ENCODE assay signal across 16 cellular contexts in the genomic region with DNA sequence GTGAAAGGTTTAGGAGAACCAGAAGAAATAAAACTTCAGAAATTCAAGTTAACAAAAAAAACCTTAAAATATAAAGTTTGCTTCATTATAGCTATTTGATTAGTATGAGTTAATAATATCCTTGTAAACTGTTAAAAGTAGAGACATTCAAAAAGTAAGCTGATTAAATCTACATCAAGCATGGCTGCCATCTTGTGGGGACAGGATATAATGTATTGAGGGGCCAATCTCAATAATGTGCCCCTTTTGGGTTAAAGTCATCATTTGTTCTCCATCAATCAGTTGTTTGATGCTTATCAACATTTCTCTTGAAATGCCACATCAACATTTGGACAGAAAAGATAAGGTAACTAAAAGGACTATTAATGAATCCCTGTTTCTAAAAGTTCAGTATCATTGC. TPM values are rescaled to one million over a fixed set of nuclear protein-coding genes. Genes with fewer than 3 reads are reported as not detected.
A peak's percentile ranks its signal among the peaks of the same experiment; 100 is the strongest.
DNase-seq lines count a peak whose midpoint lies in the region; ATAC-seq and TF ChIP-seq lines count a peak whose summit lies in the region.
"Had no signal": no experiment of that assay in that cellular context is flagged by ENCODE, and none has a peak within 500 bp of the region (broad histone marks: within the 10 kb centered on the region; RNA-seq: fewer than 3 reads in every experiment).

No MANE protein-coding gene starts in this region.

- H3K36me3 Mint-ChIP-seq in neural crest cell (ENCODE audit: low read depth), result no peaks in the 10 kb centered on the region

- H3K27ac Mint-ChIP-seq in neural crest cell (ENCODE audit: unreplicated experiment), result no peak overlapping the region
- H3K27ac Mint-ChIP-seq: activated CD4-positive, alpha-beta memory T cell treated with anti-CD3 and anti-CD28 coated beads, Interleukin-2, amount 10 ng/mL, durations not matched to agents 7 days and 5 days had no signal

- H4K20me1 ChIP-seq in HCT116 (ENCODE audit: insufficient read depth) (no peaks in the 10 kb centered on the region), OCI-LY3 (ENCODE audit: insufficient read depth, low read length) (no peaks in the 10 kb centered on the region)

- H3K4me2 ChIP-seq in HCT116 (ENCODE audit: low read length) (no peak overlapping the region), OCI-LY3 (ENCODE audit: low read length) (no peak overlapping the region)

- RAD21 ChIA-PET in HCT116 (lab: Charles Lee; ENCODE audit: low non-redundant PET in 1 of 2, low total read pairs in 2 of 2, uncharacterized antibody in 2 of 2, unreplicated experiment in 2 of 2), result no interaction called here

- no peak overlapping the region for H3K27ac ChIP-seq in HCT116 (ENCODE audit: low read depth, low read length)
- no peak overlapping the region for H3K27ac ChIP-seq in OCI-LY3 (ENCODE audit: low read length)
- no peak overlapping the region for H3K27ac ChIP-seq in dorsolateral prefrontal cortex
- no peak overlapping the region for H3K27ac ChIP-seq in colonic mucosa
- H3K27ac ChIP-seq: suprapubic skin had no signal

- no peak overlapping the region for H2AFZ ChIP-seq in HCT116 (ENCODE audit: low read depth, low read length, poor library complexity, severe bottlenecking)
- H2AFZ ChIP-seq in OCI-LY3 (ENCODE audit: low read depth, low read length), result no peak overlapping the region

- H3K4me1 Mint-ChIP-seq in neural crest cell, result peaks cover 32% of the 10 kb centered on the region
- H3K4me1 Mint-ChIP-seq: activated CD4-positive, alpha-beta memory T cell treated with anti-CD3 and anti-CD28 coated beads, Interleukin-2, amount 10 ng/mL, durations not matched to agents 7 days and 5 days had no signal

- peak overlapping the region; percentile 7 for H3K4me3 Mint-ChIP-seq in neural crest cell
- H3K4me3 Mint-ChIP-seq: activated CD4-positive, alpha-beta memory T cell treated with anti-CD3 and anti-CD28 coated beads, Interleukin-2, amount 10 ng/mL, durations not matched to agents 7 days and 5 days had no signal

- H3K4me3 ChIP-seq in HCT116 (replicated peaks in 1 of 2; ENCODE audit: low read depth in 1 of 2, low read length in 2 of 2), result no peak overlapping the region
- H3K4me3 ChIP-seq in OCI-LY3 (ENCODE audit: low read length), result no peak overlapping the region
- H3K4me3 ChIP-seq in dorsolateral prefrontal cortex, result no peak overlapping the region
- no peak overlapping the region for H3K4me3 ChIP-seq in colonic mucosa
- H3K4me3 ChIP-seq: suprapubic skin had no signal

- no peaks in the 10 kb centered on the region for H3K27me3 ChIP-seq in HCT116 (ENCODE audit: insufficient read depth, low read length)
- H3K27me3 ChIP-seq in OCI-LY3 (ENCODE audit: low read depth, low read length), result no peaks in the 10 kb centered on the region
- peaks cover 0 to 5% (median 0%) of the 10 kb centered on the region in 45 donors for H3K27me3 ChIP-seq in dorsolateral prefrontal cortex
- peaks cover 14% of the 10 kb centered on the region for H3K27me3 ChIP-seq in colonic mucosa

- no peaks in the 10 kb centered on the region for H3K79me2 ChIP-seq in HCT116 (ENCODE audit: insufficient read depth, low read length)
- H3K79me2 ChIP-seq in OCI-LY3 (ENCODE audit: low read length), result no peaks in the 10 kb centered on the region

- H3K4me1 ChIP-seq in HCT116 (ENCODE audit: control insufficient read depth in 1 of 2, insufficient read depth in 2 of 2, low read length in 2 of 2) (peaks cover 0 to 5% of the 10 kb centered on the region in 2 experiments; a peak in 2 of 4 replicates), OCI-LY3 (ENCODE audit: low read length) (no peaks in the 10 kb centered on the region), colonic mucosa (no peaks in the 10 kb centered on the region)

- no peaks in the 10 kb centered on the region for H3K9me3 ChIP-seq in HCT116 (ENCODE audit: control insufficient read depth in 1 of 2, insufficient read depth in 1 of 2, low read depth in 1 of 2, low read length in 2 of 2)
- H3K9me3 ChIP-seq in OCI-LY3 (ENCODE audit: insufficient read depth, low read length), result no peaks in the 10 kb centered on the region
- H3K9me3 ChIP-seq in colonic mucosa, result no peaks in the 10 kb centered on the region
- H3K9me3 ChIP-seq: suprapubic skin had no signal

- intact Hi-C loops in HCT116 (cut with micrococcal nuclease), result no loop called here
- intact Hi-C loops in dorsolateral prefrontal cortex (cut with DNase I), result no loop called here
- intact Hi-C loops in colonic mucosa (cut with DNase I), result no loop called here
- intact Hi-C loops in left colon (cut with DNase I, micrococcal nuclease), result no loop called here

- POLR2A ChIA-PET in HCT116 (lab: Charles Lee), result no interaction called here

- no TSS peak for BruUV-seq in HCT116 (replicated peaks; lab: Mats Ljungman, UMichigan)

- no peaks in the 10 kb centered on the region for H3K9me2 ChIP-seq in HCT116 (ENCODE audit: insufficient read depth)

- peaks cover 26% of the 10 kb centered on the region for H3K27me3 Mint-ChIP-seq in neural crest cell (ENCODE audit: low read depth)

- no peak for DNase-seq in HCT116 (ENCODE audit: low read depth, low spot score)
- DNase-seq in dorsolateral prefrontal cortex, result no peak
- DNase-seq in neural crest cell (ENCODE audit: low read depth, low spot score), result no peak
- DNase-seq in GM03348 (ENCODE audit: low spot score), result no peak
- DNase-seq in colonic mucosa, result no peak
- no peak for DNase-seq in left colon
- DNase-seq: activated CD4-positive, alpha-beta memory T cell treated with anti-CD3 and anti-CD28 coated beads, Interleukin-2, amount 10 ng/mL, durations not matched to agents 7 days and 5 days; aorta; hypothalamus; NCI-H1105; NCI-H510A; nucleus accumbens; T-helper 9 cell had no signal

- H3K36me3 ChIP-seq in HCT116 (ENCODE audit: control insufficient read depth in 1 of 2, insufficient read depth in 2 of 2, low read length in 2 of 2), result no peaks in the 10 kb centered on the region
- H3K36me3 ChIP-seq in OCI-LY3 (replicated peaks; ENCODE audit: low read depth, low read length), result no peaks in the 10 kb centered on the region
- no peaks in the 10 kb centered on the region for H3K36me3 ChIP-seq in colonic mucosa
- H3K36me3 ChIP-seq: suprapubic skin had no signal

- CTCF ChIA-PET in HCT116 (lab: Charles Lee), result no interaction called here

- TF ChIP-seq RAD21 in HCT116 (IDR thresholded peaks at IDR 0.05; ENCODE audit: low read depth), result peak; percentile 18; the same call in 1 of the 2 replicates

- no peaks in the 10 kb centered on the region for H3K9me3 Mint-ChIP-seq in neural crest cell
- H3K9me3 Mint-ChIP-seq: activated CD4-positive, alpha-beta memory T cell treated with anti-CD3 and anti-CD28 coated beads, Interleukin-2, amount 10 ng/mL, durations not matched to agents 7 days and 5 days had no signal

- no peak for TF ChIP-seq POLR2A in HCT116 (IDR thresholded peaks at IDR 0.05; ENCODE audit: borderline replicate concordance, extremely low read depth, insufficient read depth, insufficient read length)

- H3K9ac ChIP-seq in HCT116 (ENCODE audit: low read length), result no peak overlapping the region
- no peak overlapping the region for H3K9ac ChIP-seq in OCI-LY3 (ENCODE audit: low read length)
- H3K9ac ChIP-seq in colonic mucosa (ENCODE audit: low read depth in 2 of 2, low read length in 2 of 2), result no peak overlapping the region

- ATAC-seq in HCT116 (no peak), left colon (no peak)

- TF ChIP-seq CTCF in HCT116 (IDR thresholded peaks at IDR 0.05 in 2 of 3, conservative IDR thresholded peaks at IDR 0.05 in 1 of 3; ENCODE audit: borderline replicate concordance in 1 of 3, insufficient read depth in 1 of 3, low read depth in 2 of 3, low read length in 2 of 3), result peak in 2 of 3 experiments; percentile 4 to 34; a peak in 2 of 6 replicates
- TF ChIP-seq CTCF in OCI-LY3 (IDR thresholded peaks at IDR 0.05; ENCODE audit: low read depth, low read length), result peak; percentile 59
- TF ChIP-seq CTCF in dorsolateral prefrontal cortex (IDR thresholded peaks at IDR 0.05 in 54 of 56, conservative IDR thresholded peaks at IDR 0.05 in 2 of 56; ENCODE audit: low read depth in 1 of 56, partially characterized antibody in 56 of 56), result peak in 44 of 56 donors; percentile 8 to 59 (median 35)
- peak; percentile 38 for TF ChIP-seq CTCF in neural crest cell (conservative IDR thresholded peaks at IDR 0.05)
- no peak for TF ChIP-seq CTCF in colonic mucosa (IDR thresholded peaks at IDR 0.05)

TF ChIP-seq in HCT116, 20 proteins besides CTCF, POLR2A, EP300 and RAD21:
- TF ChIP-seq TCF7L2 (IDR thresholded peaks at IDR 0.05; ENCODE audit: borderline replicate concordance, extremely low read depth, insufficient read depth, insufficient read length), result no peak
- no peak for TF ChIP-seq FOSL1 (IDR thresholded peaks at IDR 0.05; ENCODE audit: low read depth)
- TF ChIP-seq POLR2AphosphoS5 (IDR thresholded peaks at IDR 0.05; ENCODE audit: low read depth, low read length), result no peak
- TF ChIP-seq EZH2 (IDR thresholded peaks at IDR 0.05), result no peak
- no peak for TF ChIP-seq SIN3A (IDR thresholded peaks at IDR 0.05; ENCODE audit: low read depth)
- TF ChIP-seq, protein P1, sequence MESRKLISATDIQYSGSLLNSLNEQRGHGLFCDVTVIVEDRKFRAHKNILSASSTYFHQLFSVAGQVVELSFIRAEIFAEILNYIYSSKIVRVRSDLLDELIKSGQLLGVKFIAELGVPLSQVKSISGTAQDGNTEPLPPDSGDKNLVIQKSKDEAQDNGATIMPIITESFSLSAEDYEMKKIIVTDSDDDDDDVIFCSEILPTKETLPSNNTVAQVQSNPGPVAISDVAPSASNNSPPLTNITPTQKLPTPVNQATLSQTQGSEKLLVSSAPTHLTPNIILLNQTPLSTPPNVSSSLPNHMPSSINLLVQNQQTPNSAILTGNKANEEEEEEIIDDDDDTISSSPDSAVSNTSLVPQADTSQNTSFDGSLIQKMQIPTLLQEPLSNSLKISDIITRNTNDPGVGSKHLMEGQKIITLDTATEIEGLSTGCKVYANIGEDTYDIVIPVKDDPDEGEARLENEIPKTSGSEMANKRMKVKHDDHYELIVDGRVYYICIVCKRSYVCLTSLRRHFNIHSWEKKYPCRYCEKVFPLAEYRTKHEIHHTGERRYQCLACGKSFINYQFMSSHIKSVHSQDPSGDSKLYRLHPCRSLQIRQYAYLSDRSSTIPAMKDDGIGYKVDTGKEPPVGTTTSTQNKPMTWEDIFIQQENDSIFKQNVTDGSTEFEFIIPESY (IDR thresholded peaks at IDR 0.05; ENCODE audit: extremely low read depth, insufficient replicate concordance, low read length), result no peak

RNA-seq across cellular contexts. Expression of gene GRID2, which starts 4.6 kb away (rescaled TPM):
- total RNA-seq in HCT116 (2021; ENCODE audit: unreplicated experiment) (not detected), dorsolateral prefrontal cortex (10 to 100 TPM in 93 of 120 experiments, 1 to 10 TPM in 27; 4.0 to 21.4 (median 12.2) TPM), neural crest cell (1.3 TPM in 2 replicates), colonic mucosa (not detected), left colon (not detected)
- not detected in 2 replicates for polyA plus RNA-seq in HCT116 (2012)
- total RNA-seq: activated CD4-positive, alpha-beta memory T cell treated with anti-CD3 and anti-CD28 coated beads, Interleukin-2, amount 10 ng/mL, durations not matched to agents 7 days and 5 days; lower leg skin; suprapubic skin had no signal
- polyA plus RNA-seq: aorta had no signal
